ENCODE assay signal across 15 cellular contexts in genomic region chr2:195820373-195820772, GRCh38.
DNase-seq lines count a peak whose midpoint lies in the region; ATAC-seq, FAIRE-seq and TF ChIP-seq lines count a peak whose summit lies in the region.
"Had no signal": no experiment of that assay in that cellular context is flagged by ENCODE, and none has a peak within 500 bp of the region (broad histone marks: within the 10 kb centered on the region; RNA-seq: fewer than 3 reads in every experiment).

No MANE protein-coding gene starts in this region.

- TF ChIP-seq CTCF in Calu3 (IDR thresholded peaks at IDR 0.05; ENCODE audit: unreplicated experiment) = no peak
- no peak for TF ChIP-seq CTCF in IMR-90 (conservative IDR thresholded peaks at IDR 0.05; ENCODE audit: low read depth, low read length)
- no peak for TF ChIP-seq CTCF in astrocyte (IDR thresholded peaks at IDR 0.05; ENCODE audit: insufficient read depth, low read depth, low read length)
- no peak for TF ChIP-seq CTCF in glutamatergic neuron (IDR thresholded peaks at IDR 0.05; ENCODE audit: partially characterized antibody, unreplicated experiment)

- H3K27me3 ChIP-seq in IMR-90 (ENCODE audit: control insufficient read depth, insufficient read depth, low read length) = no peaks in the 10 kb centered on the region
- peaks cover 3% of the 10 kb centered on the region for H3K27me3 ChIP-seq in astrocyte (ENCODE audit: insufficient read depth, low read length)
- H3K27me3 ChIP-seq: testis had no signal

- H2AFZ ChIP-seq in IMR-90 (replicated peaks; ENCODE audit: low read length, poor library complexity) (no peak overlapping the region), astrocyte (ENCODE audit: low read depth, low read length) (no peak overlapping the region)

- H3K4me3 ChIP-seq in IMR-90 (ENCODE audit: insufficient read depth, low read depth, low read length) (no peak overlapping the region), astrocyte (ENCODE audit: insufficient read depth, low read depth, low read length) (no peak overlapping the region)
- H3K4me3 ChIP-seq: lung, testis had no signal

- peak overlapping the region; percentile 34; the same call in 1 of the 2 replicates for H3K4ac ChIP-seq in IMR-90 (ENCODE audit: low read depth, low read length)

- DNase-seq in Calu3 (no peak), IMR-90 (peak; percentile 77), astrocyte (ENCODE audit: low read depth) (peak; percentile 34), iris pigment epithelial cell (ENCODE audit: low read depth) (peak; percentile 71), frontal cortex (ENCODE audit: low spot score in 2 of 2) (no peak), NCI-H446 treated with DMSO at 0.1 percent for 48 hours (lab: John Stamatoyannopoulos, UW) (no peak), medulla oblongata (ENCODE audit: extremely low spot score) (no peak), glutamatergic neuron (no peak)
- DNase-seq: activated CD4-positive, alpha-beta T cell treated with anti-CD3 and anti-CD28 coated beads, Interleukin-2, amount 10 ng/mL, durations not matched to agents 24 days and 14 days; NCI-H2081; T-helper 1 cell; testis had no signal

- H3K9me3 ChIP-seq in IMR-90 (ENCODE audit: control insufficient read depth, insufficient read depth, low read length) (no peaks in the 10 kb centered on the region), astrocyte (ENCODE audit: insufficient read depth, low read depth, low read length) (no peaks in the 10 kb centered on the region)
- H3K9me3 ChIP-seq: testis had no signal

- H3K27ac ChIP-seq in IMR-90 (ENCODE audit: insufficient read depth, low read length) = no peak overlapping the region
- H3K27ac ChIP-seq in astrocyte (ENCODE audit: low read depth, low read length) = no peak overlapping the region
- H3K27ac ChIP-seq: KMS-11, testis had no signal

- CTCF ChIA-PET in Calu3 (lab: Charles Lee) = interaction anchor here (0.7 to 1.0 kb wide), 2 partner anchors 170 to 248 kb away, joined by 3 read pairs; partner anchors contain the start of gene DNAH7
- CTCF ChIA-PET in IMR-90 (lab: Yijun Ruan, JAX) = no interaction called here

- H3K9ac ChIP-seq in IMR-90 (ENCODE audit: low read depth, low read length) (no peak overlapping the region), astrocyte (ENCODE audit: low read length) (no peak overlapping the region)
- H3K9ac ChIP-seq: KMS-11 had no signal

- H3K4me1 ChIP-seq in IMR-90 (ENCODE audit: control insufficient read depth, insufficient read depth, low read length) = peaks cover 9% of the 10 kb centered on the region
- H3K4me1 ChIP-seq in astrocyte (ENCODE audit: insufficient read depth, low read length) = no peaks in the 10 kb centered on the region
- H3K4me1 ChIP-seq: testis had no signal

- peak overlapping the region; percentile 95 for H2BK120ac ChIP-seq in IMR-90 (ENCODE audit: low read depth, low read length)

- FAIRE-seq in astrocyte (lab: Jason Lieb, UNC) (no peak), frontal cortex (lab: Jason Lieb, UNC) (no peak)
- FAIRE-seq: endometrium had no signal

- no peak overlapping the region for H2BK5ac ChIP-seq in IMR-90 (ENCODE audit: low read depth, low read length, poor library complexity, severe bottlenecking)

- H3K23ac ChIP-seq in IMR-90 (ENCODE audit: low read depth, low read length) = no peak overlapping the region; the same call in 1 of the 2 replicates

- H3K56ac ChIP-seq in IMR-90 (ENCODE audit: extremely low read depth, insufficient read depth, low read length) = no peak overlapping the region

- POLR2A ChIA-PET in IMR-90 (lab: Charles Lee; ENCODE audit: unreplicated experiment) = no interaction called here

- H3K4me3 Mint-ChIP-seq in Calu3 (ENCODE audit: low read depth, unreplicated experiment) (no peak overlapping the region), astrocyte (ENCODE audit: unreplicated experiment) (no peak overlapping the region), glutamatergic neuron (ENCODE audit: unreplicated experiment) (no peak overlapping the region)
- H3K4me3 Mint-ChIP-seq: activated CD4-positive, alpha-beta T cell treated with anti-CD3 and anti-CD28 coated beads, Interleukin-2, amount 10 ng/mL, durations not matched to agents 24 days and 14 days had no signal

- H3K36me3 ChIP-seq in IMR-90 (ENCODE audit: control insufficient read depth, insufficient read depth, low read length) (no peaks in the 10 kb centered on the region), astrocyte (ENCODE audit: insufficient read depth, low read length) (no peaks in the 10 kb centered on the region)

- H3K9me3 Mint-ChIP-seq in Calu3 (ENCODE audit: low read depth, unreplicated experiment) = peaks cover 3% of the 10 kb centered on the region
- no peaks in the 10 kb centered on the region for H3K9me3 Mint-ChIP-seq in astrocyte (ENCODE audit: unreplicated experiment)
- no peaks in the 10 kb centered on the region for H3K9me3 Mint-ChIP-seq in glutamatergic neuron (ENCODE audit: unreplicated experiment)
- H3K9me3 Mint-ChIP-seq: activated CD4-positive, alpha-beta T cell treated with anti-CD3 and anti-CD28 coated beads, Interleukin-2, amount 10 ng/mL, durations not matched to agents 24 days and 14 days had no signal

- H4K8ac ChIP-seq in IMR-90 (ENCODE audit: low read depth in 2 of 2, low read length in 2 of 2) = peak overlapping the region in 1 of 2 experiments; percentile 81; a peak in 2 of 4 replicates

- TF ChIP-seq POLR2A in IMR-90 (IDR thresholded peaks at IDR 0.05; ENCODE audit: low read depth, low read length) = no peak

- peaks cover 3% of the 10 kb centered on the region; the same call in 1 of the 2 replicates for H3K9me1 ChIP-seq in IMR-90 (ENCODE audit: insufficient read depth, low read length)

- BruUV-seq in Calu3 (replicated peaks; lab: Mats Ljungman, UMichigan) (no TSS peak), IMR-90 (replicated peaks; lab: Mats Ljungman, UMichigan) (no TSS peak)

- no peak overlapping the region for H2AK5ac ChIP-seq in IMR-90 (ENCODE audit: low read depth, low read length)

- no peak overlapping the region for H2AK9ac ChIP-seq in IMR-90 (replicated peaks; ENCODE audit: low read depth, low read length, poor library complexity)

- intact Hi-C loops in Calu3 (cut with micrococcal nuclease; ENCODE audit: unreplicated experiment) = no loop called here
- intact Hi-C loops in IMR-90 (cut with micrococcal nuclease) = loop anchor here (5.0 to 10.0 kb wide), 2 partner anchors 77 to 136 kb away; no protein-coding TSS in a partner anchor

- peak overlapping the region; percentile 58; the same call in 1 of the 2 replicates for H3K14ac ChIP-seq in IMR-90 (replicated peaks; ENCODE audit: low read depth, low read length)

- peak overlapping the region; percentile 22; the same call in 1 of the 2 replicates for H4K91ac ChIP-seq in IMR-90 (ENCODE audit: insufficient read depth, low read depth, low read length)

- no peaks in the 10 kb centered on the region for H3K36me3 Mint-ChIP-seq in Calu3 (ENCODE audit: insufficient read depth, unreplicated experiment)
- no peaks in the 10 kb centered on the region for H3K36me3 Mint-ChIP-seq in astrocyte (ENCODE audit: low read depth, unreplicated experiment)
- no peaks in the 10 kb centered on the region for H3K36me3 Mint-ChIP-seq in glutamatergic neuron (ENCODE audit: unreplicated experiment)

- no CpG with 5 or more reads among the region's 3 CpGs for WGBS in IMR-90 (ENCODE audit: extremely low coverage in 2 of 2, insufficient read length in 1 of 2), 2 experiments

- H3K27me3 Mint-ChIP-seq in Calu3 (ENCODE audit: unreplicated experiment) (no peaks in the 10 kb centered on the region), astrocyte (ENCODE audit: low read depth, unreplicated experiment) (no peaks in the 10 kb centered on the region), glutamatergic neuron (ENCODE audit: unreplicated experiment) (no peaks in the 10 kb centered on the region)

- dilution Hi-C loops in IMR-90 (cut with HindIII; ENCODE audit: low sequenced_read_pairs, unreplicated experiment) = no loop called here

- no peak for TF ChIP-seq RAD21 in IMR-90 (IDR thresholded peaks at IDR 0.05; ENCODE audit: low read length)

- in situ Hi-C loops in IMR-90 (cut with MboI; ENCODE audit: low sequenced_read_pairs) = no loop called here

- H3K79me2 ChIP-seq in astrocyte (ENCODE audit: insufficient read depth, low read length) = no peaks in the 10 kb centered on the region

- H2BK15ac ChIP-seq in IMR-90 (ENCODE audit: low read depth, low read length) = no peak overlapping the region

- ATAC-seq in IMR-90 (ENCODE audit: low read depth) = no peak

- H3K4me1 Mint-ChIP-seq in Calu3 (ENCODE audit: low read depth, unreplicated experiment) = peaks cover 31% of the 10 kb centered on the region
- H3K4me1 Mint-ChIP-seq in astrocyte (ENCODE audit: low read depth, unreplicated experiment) = peaks cover 18% of the 10 kb centered on the region
- no peaks in the 10 kb centered on the region for H3K4me1 Mint-ChIP-seq in glutamatergic neuron (ENCODE audit: low read depth, unreplicated experiment)
- H3K4me1 Mint-ChIP-seq: activated CD4-positive, alpha-beta T cell treated with anti-CD3 and anti-CD28 coated beads, Interleukin-2, amount 10 ng/mL, durations not matched to agents 24 days and 14 days had no signal

- H3K4me2 ChIP-seq in IMR-90 (ENCODE audit: low read depth, low read length) = no peak overlapping the region
- no peak overlapping the region for H3K4me2 ChIP-seq in astrocyte (ENCODE audit: low read length)
- H3K4me2 ChIP-seq: KMS-11 had no signal

- peak overlapping the region; percentile 75 for H3K27ac Mint-ChIP-seq in Calu3 (ENCODE audit: unreplicated experiment)
- H3K27ac Mint-ChIP-seq in astrocyte (ENCODE audit: unreplicated experiment) = peak overlapping the region; percentile 86
- H3K27ac Mint-ChIP-seq in glutamatergic neuron (ENCODE audit: unreplicated experiment) = no peak overlapping the region
- H3K27ac Mint-ChIP-seq: activated CD4-positive, alpha-beta T cell treated with anti-CD3 and anti-CD28 coated beads, Interleukin-2, amount 10 ng/mL, durations not matched to agents 24 days and 14 days had no signal

- H3K79me1 ChIP-seq in IMR-90 (ENCODE audit: low read depth in 1 of 2, low read length in 2 of 2) = no peaks in the 10 kb centered on the region

- H4K5ac ChIP-seq in IMR-90 (ENCODE audit: low read depth, low read length) = no peak overlapping the region

- H4K20me1 ChIP-seq in IMR-90 (ENCODE audit: insufficient read depth, low read length) (no peaks in the 10 kb centered on the region), astrocyte (ENCODE audit: insufficient read depth, low read length) (no peaks in the 10 kb centered on the region)

- H3K18ac ChIP-seq in IMR-90 (ENCODE audit: low read depth, low read length) = no peak overlapping the region

- peak overlapping the region; percentile 95; the same call in 1 of the 2 replicates for H2BK20ac ChIP-seq in IMR-90 (ENCODE audit: low read depth, low read length)

TF ChIP-seq in IMR-90, 13 proteins besides CTCF, POLR2A, EP300 and RAD21 (continues in another document):
- TF ChIP-seq RFX5 (IDR thresholded peaks at IDR 0.05; ENCODE audit: low read depth, low read length) (no peak), CEBPB (IDR thresholded peaks at IDR 0.05; ENCODE audit: low read depth, low read length) (peak; percentile 91), CHD1 (IDR thresholded peaks at IDR 0.05; ENCODE audit: low read depth, low read length) (no peak), FOS (IDR thresholded peaks at IDR 0.05; ENCODE audit: low read depth, low read length) (peak; percentile 30; the same call in 1 of the 2 replicates), NFE2L2 (IDR thresholded peaks at IDR 0.05; ENCODE audit: low read depth, low read length) (no peak), MXI1 (IDR thresholded peaks at IDR 0.05; ENCODE audit: borderline replicate concordance, low read depth, low read length) (no peak)

Comparison
In these comparisons a context has a peak if more than half of its experiments do, and no peak if none do; other contexts are left out.
1. DNase-seq: peak in IMR-90 (single experiment), astrocyte (single experiment) and iris pigment epithelial cell (single experiment); none in Calu3 (single experiment), frontal cortex (0 of 2), NCI-H446 treated with DMSO at 0.1 percent for 48 hours (single experiment), medulla oblongata (single experiment) and glutamatergic neuron (single experiment).